ENCODE assay signal across 8 cellular contexts in the genomic region with DNA sequence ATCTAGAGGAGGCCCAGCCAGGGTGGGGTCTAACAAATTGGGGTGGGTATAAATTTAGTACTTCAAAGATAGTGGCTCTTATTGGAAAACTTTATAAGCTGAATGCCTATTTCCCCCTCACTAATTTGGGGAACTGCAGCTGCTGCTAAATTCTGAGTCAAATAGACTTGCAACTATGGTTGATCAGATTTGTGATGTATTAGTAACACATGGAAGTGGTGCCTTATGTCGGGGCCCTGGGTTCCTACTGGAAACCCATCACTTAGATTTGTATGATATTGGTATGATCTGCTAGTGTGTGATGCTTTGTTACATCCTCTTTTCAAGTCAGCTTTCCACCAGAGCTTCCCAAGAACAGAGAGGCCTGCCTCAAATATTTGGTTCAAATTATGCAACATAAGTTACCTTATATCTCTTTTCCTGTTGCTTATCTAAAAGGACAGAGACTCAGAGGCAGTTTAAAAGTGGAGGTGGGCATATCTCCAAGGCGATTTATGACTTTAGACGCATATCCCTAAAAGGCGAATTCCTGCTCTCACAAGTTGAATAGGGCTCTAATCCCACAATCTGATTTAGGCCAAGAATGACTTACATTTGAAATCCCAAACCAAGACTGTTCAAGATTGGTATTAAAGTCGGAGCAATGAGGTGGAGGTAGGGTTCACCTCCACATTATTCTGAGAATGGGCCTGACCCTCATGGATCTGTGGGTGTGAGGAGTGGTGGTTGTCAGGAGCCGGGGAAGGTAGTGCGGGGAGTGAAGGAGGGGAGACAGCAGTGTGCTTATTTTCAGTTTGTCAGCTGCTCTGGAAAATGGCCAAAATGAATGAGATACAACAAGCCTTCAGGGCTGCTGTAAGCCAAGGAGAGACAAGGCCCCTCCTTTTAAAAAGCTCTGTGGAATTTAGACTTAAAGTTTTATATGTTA.
DNase-seq lines count a peak whose midpoint lies in the region; ATAC-seq and TF ChIP-seq lines count a peak whose summit lies in the region.

No MANE protein-coding gene starts in this region.

- CTCF ChIA-PET in GM10248 (lab: Yijun Ruan, JAX) = interaction anchor here (1.0 to 15.7 kb wide), 10 partner anchors 10 to 599 kb away, joined by 3 to 176 read pairs (median 5); no protein-coding TSS in a partner anchor

- peak overlapping the region; percentile 86 for H3K27ac ChIP-seq in rectal smooth muscle tissue (ENCODE audit: low read depth, low read length)

- in situ Hi-C loops in SK-MEL-5 (cut with HindIII; ENCODE audit: low pct_unique_long_range_greater_than_20kb, low sequenced_read_pairs) = no loop called here

- H3K4me3 ChIP-seq in fibroblast of pulmonary artery (replicated peaks; ENCODE audit: low read depth, low read length) (no peak overlapping the region), rectal smooth muscle tissue (ENCODE audit: low read length) (no peak overlapping the region)

- H3K4me1 ChIP-seq in rectal smooth muscle tissue (ENCODE audit: control insufficient read depth, insufficient read depth, low read length) = peaks cover 79% of the 10 kb centered on the region

- TF ChIP-seq CTCF in fibroblast of pulmonary artery (IDR thresholded peaks at IDR 0.05; ENCODE audit: low read length, missing control alignments) (no peak), GM10248 (IDR thresholded peaks at IDR 0.05; ENCODE audit: control extremely low read depth, extremely low read depth, low read depth, missing control alignments) (no peak)

- ATAC-seq in GM21529 (IDR thresholded peaks at IDR 0.05; ENCODE audit: unreplicated experiment) (no peak), HG02610 (IDR thresholded peaks at IDR 0.05; ENCODE audit: unreplicated experiment) (no peak)

- DNase-seq in DMS 273 treated with DMSO at 0.1 percent for 48 hours (lab: John Stamatoyannopoulos, UW) (peak; percentile 45), SK-MEL-5 (ENCODE audit: low read depth, low spot score) (peak; percentile 44), fibroblast of pulmonary artery (ENCODE audit: low read depth) (peak; percentile 92), GM10248 (ENCODE audit: extremely low spot score) (no peak)
- no peak for DNase-seq in stimulated activated CD4-positive, alpha-beta T cell treated with anti-CD3 and anti-CD28 coated beads, Interleukin-15, amount 100 ng/mL, for 24 hours

- no peak overlapping the region for H3K9ac ChIP-seq in rectal smooth muscle tissue (ENCODE audit: low read length)

- POLR2A ChIA-PET in GM10248 (lab: Yijun Ruan, JAX) = no interaction called here

- no peaks in the 10 kb centered on the region for H3K27me3 ChIP-seq in rectal smooth muscle tissue (ENCODE audit: control insufficient read depth, insufficient read depth, low read length)

- H3K36me3 ChIP-seq in rectal smooth muscle tissue (ENCODE audit: control insufficient read depth, insufficient read depth, low read length) = no peaks in the 10 kb centered on the region

Comparison
In these comparisons a context has a peak if more than half of its experiments do, and no peak if none do; other contexts are left out.
1. DNase-seq: peak in DMS 273 treated with DMSO at 0.1 percent for 48 hours (single experiment), SK-MEL-5 (single experiment) and fibroblast of pulmonary artery (single experiment); none in stimulated activated CD4-positive, alpha-beta T cell treated with anti-CD3 and anti-CD28 coated beads, Interleukin-15, amount 100 ng/mL, for 24 hours (single experiment) and GM10248 (single experiment).